Comparison of ENCODE assay signal across 1 cellular context in genomic region chr12:93363854-93364297, GRCh38.
TF ChIP-seq lines count a peak whose summit lies in the region.

No MANE protein-coding gene starts in this region.

TF ChIP-seq in K562, 482 proteins besides CTCF, POLR2A, EP300 and RAD21 (continued from another document and continues in another):
- TF ChIP-seq ARID3B (CRISPR knock-in tag; IDR thresholded peaks at IDR 0.05; ENCODE audit: borderline replicate concordance) (no peak), PREB (CRISPR knock-in tag; IDR thresholded peaks at IDR 0.05) (no peak), MTA2 (IDR thresholded peaks at IDR 0.05; ENCODE audit: low read depth) (no peak), ATF6 (CRISPR knock-in tag; IDR thresholded peaks at IDR 0.05) (no peak), ATF7 (IDR thresholded peaks at IDR 0.05) (peak; percentile 28; the same call in 1 of the 2 replicates), ZBTB2 (IDR thresholded peaks at IDR 0.05) (no peak), ZKSCAN8 (CRISPR knock-in tag; IDR thresholded peaks at IDR 0.05) (no peak), SMAD1 (IDR thresholded peaks at IDR 0.05; ENCODE audit: low read depth, low read length, partially characterized antibody) (no peak), ZNF592 (IDR thresholded peaks at IDR 0.05) (peak; percentile 47; the same call in 1 of the 2 replicates), SMAD4 (CRISPR knock-in tag; conservative IDR thresholded peaks at IDR 0.05) (no peak), TAF9B (IDR thresholded peaks at IDR 0.05; ENCODE audit: partially characterized antibody) (no peak), FOXK2 (conservative IDR thresholded peaks at IDR 0.05 in 1 of 2, IDR thresholded peaks at IDR 0.05 in 1 of 2; ENCODE audit: low read depth in 2 of 2) (no peak), C11orf30 (IDR thresholded peaks at IDR 0.05; ENCODE audit: low read depth) (no peak), DPF2 (IDR thresholded peaks at IDR 0.05) (peak; percentile 62), ARID1B (IDR thresholded peaks at IDR 0.05) (peak; percentile 39), HDAC8 (tag; IDR thresholded peaks at IDR 0.05) (no peak), ZNF766 (CRISPR knock-in tag; conservative IDR thresholded peaks at IDR 0.05) (no peak), CBX2 (IDR thresholded peaks at IDR 0.05; ENCODE audit: insufficient read depth, low read length, poor library complexity, severe bottlenecking) (no peak), ZNF785 (CRISPR knock-in tag; IDR thresholded peaks at IDR 0.05) (no peak), TBP (optimal IDR thresholded peaks at IDR 0.05; ENCODE audit: low read depth, low read length) (no peak), ZNF263 (CRISPR knock-in tag; IDR thresholded peaks at IDR 0.05; ENCODE audit: borderline replicate concordance) (no peak), RNF219 (CRISPR knock-in tag; IDR thresholded peaks at IDR 0.05) (no peak), SMARCE1 (IDR thresholded peaks at IDR 0.05) (peak; percentile 38; the same call in 1 of the 2 replicates), RHOXF2B (CRISPR knock-in tag; conservative IDR thresholded peaks at IDR 0.05) (no peak), ZNF707 (CRISPR knock-in tag; conservative IDR thresholded peaks at IDR 0.05) (no peak), ARHGAP35 (IDR thresholded peaks at IDR 0.05; ENCODE audit: partially characterized antibody) (no peak), ZNF274 (IDR thresholded peaks at IDR 0.05; ENCODE audit: borderline replicate concordance, low read depth, low read length) (no peak), CBFA2T3 (IDR thresholded peaks at IDR 0.05) (no peak), SMAD2 (IDR thresholded peaks at IDR 0.05; ENCODE audit: low read depth, low read length) (no peak), MBD1 (CRISPR knock-in tag; IDR thresholded peaks at IDR 0.05) (no peak), ZSCAN29 (IDR thresholded peaks at IDR 0.05) (no peak), ZFX (CRISPR knock-in tag; IDR thresholded peaks at IDR 0.05) (no peak), SETDB1 (IDR thresholded peaks at IDR 0.05; ENCODE audit: low read length) (no peak), E4F1 (CRISPR knock-in tag; IDR thresholded peaks at IDR 0.05; ENCODE audit: borderline replicate concordance) (no peak), CREB5 (CRISPR knock-in tag; IDR thresholded peaks at IDR 0.05) (no peak), FOS (IDR thresholded peaks at IDR 0.05; ENCODE audit: extremely low read depth, insufficient read length) (no peak), ZNF444 (CRISPR knock-in tag; IDR thresholded peaks at IDR 0.05) (no peak), PHF21A (IDR thresholded peaks at IDR 0.05; ENCODE audit: borderline replicate concordance, low read depth) (no peak), RBM39 (optimal IDR thresholded peaks at IDR 0.05; ENCODE audit: low read depth, low read length) (no peak), ZNF146 (CRISPR knock-in tag; IDR thresholded peaks at IDR 0.05; ENCODE audit: unreplicated experiment) (no peak), ETV6 (IDR thresholded peaks at IDR 0.05; ENCODE audit: borderline replicate concordance in 1 of 2, low read depth in 2 of 2, low read length in 1 of 2) (no peak), ETV6 (CRISPR knock-in tag; IDR thresholded peaks at IDR 0.05; ENCODE audit: borderline replicate concordance) (no peak), MLLT1 (IDR thresholded peaks at IDR 0.05) (0 out of 4 replicates have a peak, but pooled peaks of 1 of the 2 experiments have one; percentile 24), SIN3A (IDR thresholded peaks at IDR 0.05; ENCODE audit: borderline replicate concordance in 2 of 2, control insufficient read depth in 1 of 2, low read depth in 2 of 2, low read length in 2 of 2) (no peak), SNAPC5 (CRISPR knock-in tag; IDR thresholded peaks at IDR 0.05) (no peak)
